In genomic region chr15:65939901-65940617, GRCh38 we compare ENCODE assay signal across 1 cellular context.
A peak's percentile ranks its signal among the peaks of the same experiment; 100 is the strongest.
TF ChIP-seq lines count a peak whose summit lies in the region.

No MANE protein-coding gene starts in this region.

TF ChIP-seq in SK-N-SH, 30 proteins besides CTCF, POLR2A, EP300 and RAD21 (continued from another document):
- TF ChIP-seq ZBTB33 (IDR thresholded peaks at IDR 0.05; ENCODE audit: borderline replicate concordance, low read depth) (no peak), PBX3 (IDR thresholded peaks at IDR 0.05) (peak; percentile 32; the same call in 1 of the 2 replicates), REST (IDR thresholded peaks at IDR 0.05; ENCODE audit: low read depth, low read length) (no peak), SMC3 (IDR thresholded peaks at IDR 0.05; ENCODE audit: low read depth, low read length) (no peak), NRF1 (IDR thresholded peaks at IDR 0.05; ENCODE audit: low read depth, low read length) (no peak), MAX (IDR thresholded peaks at IDR 0.05; ENCODE audit: low read depth) (no peak), TCF12 (IDR thresholded peaks at IDR 0.05) (peak; percentile 77), MXI1 (IDR thresholded peaks at IDR 0.05; ENCODE audit: low read depth, low read length) (no peak), TAF1 (IDR thresholded peaks at IDR 0.05; ENCODE audit: borderline replicate concordance, low read depth, low read length) (no peak), YY1 (IDR thresholded peaks at IDR 0.05; ENCODE audit: low read depth) (no peak), FOXJ3 (CRISPR knock-in tag; IDR thresholded peaks at IDR 0.05) (no peak), USF2 (IDR thresholded peaks at IDR 0.05; ENCODE audit: borderline replicate concordance, low read depth, low read length) (no peak), CHD2 (IDR thresholded peaks at IDR 0.05; ENCODE audit: low read length, partially characterized antibody) (no peak), MEF2A (IDR thresholded peaks at IDR 0.05; ENCODE audit: borderline replicate concordance, low read depth) (no peak), POLR2AphosphoS5 (IDR thresholded peaks at IDR 0.05; ENCODE audit: low read depth, low read length) (peak; percentile 28; the same call in 1 of the 2 replicates), EZH2phosphoT487 (IDR thresholded peaks at IDR 0.05; ENCODE audit: borderline replicate concordance, low read depth) (no peak), ELF1 (IDR thresholded peaks at IDR 0.05) (no peak), RFX5 (IDR thresholded peaks at IDR 0.05; ENCODE audit: low read length) (no peak), RXRA (IDR thresholded peaks at IDR 0.05; ENCODE audit: borderline replicate concordance, low read depth) (peak; percentile 40; the same call in 1 of the 2 replicates)
